In genomic region chr12:21521541-21521940, GRCh38 we compare ENCODE assay signal across 36 cellular contexts. TPM values are rescaled to one million over a fixed set of nuclear protein-coding genes. Genes with fewer than 3 reads are reported as not detected.
"Had no signal": no experiment of that assay in that cellular context is flagged by ENCODE, and none has a peak within 500 bp of the region (broad histone marks: within the 10 kb centered on the region; RNA-seq: fewer than 3 reads in every experiment).

No MANE protein-coding gene starts in this region.

- H3K36me3 ChIP-seq: colonic mucosa had no signal

- H3K27ac Mint-ChIP-seq: activated CD4-positive, alpha-beta memory T cell treated with anti-CD3 and anti-CD28 coated beads for 36 hours; activated CD4-positive, alpha-beta T cell treated with anti-CD3 and anti-CD28 coated beads for 36 hours; activated CD4-positive, alpha-beta T cell treated with anti-CD3 and anti-CD28 coated beads, Interleukin-2, amount 10 ng/mL, durations not matched to agents 24 days and 14 days; activated CD8-positive, alpha-beta memory T cell treated with anti-CD3 and anti-CD28 coated beads, Interleukin-2, amount 10 ng/mL, durations not matched to agents 7 days and 5 days; activated CD8-positive, alpha-beta T cell treated with anti-CD3 and anti-CD28 coated beads, Interleukin-2, amount 10 ng/mL, durations not matched to agents 7 days and 5 days; activated naive CD8-positive, alpha-beta T cell; activated T-helper 1 cell treated with anti-CD3 and anti-CD28 coated beads, Interleukin-12 subunit alpha, Interleukin-12 subunit beta, Interleukin-2, Interleukin-4 antibody, amounts not matched to agents 30 ng/mL and 10 ng/mL and 1 ng/mL, durations not matched to agents 14 hours and 24 hours and 36 hours; activated T-helper 2 cell treated with anti-CD3 and anti-CD28 coated beads, Interferon-gamma antibody, Interleukin-2, Interleukin-4, amounts not matched to agents 10 μg/mL and 5 μg/mL and 100 μg/mL, durations not matched to agents 14 hours and 24 hours and 36 hours; T-helper 1 cell treated with Interleukin-12 subunit alpha and Interleukin-12 subunit beta and Interleukin-4 antibody, amounts not matched to agents 30 μg/mL and 1 μg/mL, for 36 hours; T-helper 2 cell treated with Interferon-gamma antibody and Interleukin-4, amounts not matched to agents 5 μg/mL and 100 μg/mL, for 36 hours had no signal

- FAIRE-seq: astrocyte, endometrium, endothelial cell of umbilical vein had no signal

- H3K27me3 Mint-ChIP-seq: activated naive CD8-positive, alpha-beta T cell had no signal

- H3K27ac ChIP-seq: cardiac muscle cell, colonic mucosa, epithelial cell of prostate, esophagus squamous epithelium, gastroesophageal sphincter, heart right ventricle, hepatocyte had no signal

- H3K27me3 ChIP-seq: colonic mucosa, gastroesophageal sphincter had no signal

- H3K4me1 Mint-ChIP-seq: activated CD4-positive, alpha-beta T cell treated with anti-CD3 and anti-CD28 coated beads for 36 hours; activated CD4-positive, alpha-beta T cell treated with anti-CD3 and anti-CD28 coated beads, Interleukin-2, amount 10 ng/mL, durations not matched to agents 24 days and 14 days; activated CD8-positive, alpha-beta memory T cell treated with anti-CD3 and anti-CD28 coated beads, Interleukin-2, amount 10 ng/mL, durations not matched to agents 7 days and 5 days had no signal

- H3K4me3 ChIP-seq: cardiac muscle cell, colonic mucosa, esophagus squamous epithelium, gastroesophageal sphincter, heart right ventricle, hepatocyte had no signal

- DNase-seq: activated CD4-positive, alpha-beta memory T cell treated with anti-CD3 and anti-CD28 coated beads for 36 hours; activated CD4-positive, alpha-beta T cell treated with anti-CD3 and anti-CD28 coated beads for 36 hours; activated CD4-positive, alpha-beta T cell treated with anti-CD3 and anti-CD28 coated beads, Interleukin-2, amount 10 ng/mL, durations not matched to agents 24 days and 14 days; activated CD4-positive, CD25-positive, alpha-beta regulatory T cell; activated CD4-positive, CD25-positive, alpha-beta regulatory T cell treated with anti-CD3 and anti-CD28 coated beads, Interleukin-2, amount 50 U/mL, for 72 hours; activated CD8-positive, alpha-beta memory T cell treated with anti-CD3 and anti-CD28 coated beads, Interleukin-2, amount 10 ng/mL, durations not matched to agents 7 days and 5 days; activated CD8-positive, alpha-beta memory T cell treated with anti-CD3 and anti-CD28 coated beads, Interleukin-2, amount 50 U/mL, for 4 hours; activated CD8-positive, alpha-beta T cell treated with anti-CD3 and anti-CD28 coated beads, Interleukin-2, amount 10 ng/mL, durations not matched to agents 7 days and 5 days; activated effector memory CD4-positive, alpha-beta T cell treated with anti-CD3 and anti-CD28 coated beads, Interleukin-2, amount 50 U/mL, for 16 hours; activated naive CD4-positive, alpha-beta T cell; activated naive CD4-positive, alpha-beta T cell treated with anti-CD3 and anti-CD28 coated beads, Interleukin-2, amount 50 U/mL, for 16 hours; activated T-cell treated with anti-CD3 and anti-CD28 coated beads, Interleukin-2, amount 50 U/mL, for 1 hour; activated T-cell treated with anti-CD3 and anti-CD28 coated beads, Interleukin-2, amount 50 U/mL, for 48 hours; amniotic stem cell; anterior cingulate cortex; central memory CD4-positive, alpha-beta T cell; cerebellar nuclear complex; colonic mucosa; effector CD8-positive, alpha-beta T cell; esophagus squamous epithelium; foreskin melanocyte; heart right ventricle; T1000 had no signal

- H3K4me3 Mint-ChIP-seq: activated CD4-positive, alpha-beta memory T cell treated with anti-CD3 and anti-CD28 coated beads for 36 hours; activated CD4-positive, alpha-beta T cell treated with anti-CD3 and anti-CD28 coated beads for 36 hours; activated CD4-positive, alpha-beta T cell treated with anti-CD3 and anti-CD28 coated beads, Interleukin-2, amount 10 ng/mL, durations not matched to agents 24 days and 14 days; activated CD8-positive, alpha-beta memory T cell treated with anti-CD3 and anti-CD28 coated beads, Interleukin-2, amount 10 ng/mL, durations not matched to agents 7 days and 5 days; activated CD8-positive, alpha-beta T cell treated with anti-CD3 and anti-CD28 coated beads, Interleukin-2, amount 10 ng/mL, durations not matched to agents 7 days and 5 days; activated naive CD8-positive, alpha-beta T cell; activated T-helper 1 cell treated with anti-CD3 and anti-CD28 coated beads, Interleukin-12 subunit alpha, Interleukin-12 subunit beta, Interleukin-2, Interleukin-4 antibody, amounts not matched to agents 30 ng/mL and 10 ng/mL and 1 ng/mL, durations not matched to agents 14 hours and 24 hours and 36 hours; T-helper 1 cell treated with Interleukin-12 subunit alpha and Interleukin-12 subunit beta and Interleukin-4 antibody, amounts not matched to agents 30 μg/mL and 1 μg/mL, for 36 hours; T-helper 2 cell treated with Interferon-gamma antibody and Interleukin-4, amounts not matched to agents 5 μg/mL and 100 μg/mL, for 36 hours had no signal

- H3K9me3 ChIP-seq: colonic mucosa, esophagus squamous epithelium, gastroesophageal sphincter had no signal

- H3K9me3 Mint-ChIP-seq: T-helper 1 cell treated with Interleukin-12 subunit alpha and Interleukin-12 subunit beta and Interleukin-4 antibody, amounts not matched to agents 30 μg/mL and 1 μg/mL, for 36 hours had no signal

- ATAC-seq: activated CD4-positive, alpha-beta T cell treated with anti-CD3 and anti-CD28 coated beads for 36 hours; activated CD8-positive, alpha-beta memory T cell treated with anti-CD3 and anti-CD28 coated beads, Interleukin-2, amount 10 ng/mL, durations not matched to agents 7 days and 5 days; activated CD8-positive, alpha-beta T cell treated with anti-CD3 and anti-CD28 coated beads, Interleukin-2, amount 10 ng/mL, durations not matched to agents 7 days and 5 days; gastroesophageal sphincter; heart right ventricle had no signal

- H3K4me1 ChIP-seq: colonic mucosa, esophagus squamous epithelium, gastroesophageal sphincter had no signal

RNA-seq across cellular contexts. Expression of gene SPX, which starts 4.6 kb away (rescaled TPM):
- total RNA-seq: activated CD8-positive, alpha-beta T cell treated with anti-CD3 and anti-CD28 coated beads, Interleukin-2, amount 10 ng/mL, durations not matched to agents 7 days and 5 days; colonic mucosa; dermis microvascular lymphatic vessel endothelial cell; endothelial cell of umbilical vein; esophagus squamous epithelium had no signal
